In the genomic region with DNA sequence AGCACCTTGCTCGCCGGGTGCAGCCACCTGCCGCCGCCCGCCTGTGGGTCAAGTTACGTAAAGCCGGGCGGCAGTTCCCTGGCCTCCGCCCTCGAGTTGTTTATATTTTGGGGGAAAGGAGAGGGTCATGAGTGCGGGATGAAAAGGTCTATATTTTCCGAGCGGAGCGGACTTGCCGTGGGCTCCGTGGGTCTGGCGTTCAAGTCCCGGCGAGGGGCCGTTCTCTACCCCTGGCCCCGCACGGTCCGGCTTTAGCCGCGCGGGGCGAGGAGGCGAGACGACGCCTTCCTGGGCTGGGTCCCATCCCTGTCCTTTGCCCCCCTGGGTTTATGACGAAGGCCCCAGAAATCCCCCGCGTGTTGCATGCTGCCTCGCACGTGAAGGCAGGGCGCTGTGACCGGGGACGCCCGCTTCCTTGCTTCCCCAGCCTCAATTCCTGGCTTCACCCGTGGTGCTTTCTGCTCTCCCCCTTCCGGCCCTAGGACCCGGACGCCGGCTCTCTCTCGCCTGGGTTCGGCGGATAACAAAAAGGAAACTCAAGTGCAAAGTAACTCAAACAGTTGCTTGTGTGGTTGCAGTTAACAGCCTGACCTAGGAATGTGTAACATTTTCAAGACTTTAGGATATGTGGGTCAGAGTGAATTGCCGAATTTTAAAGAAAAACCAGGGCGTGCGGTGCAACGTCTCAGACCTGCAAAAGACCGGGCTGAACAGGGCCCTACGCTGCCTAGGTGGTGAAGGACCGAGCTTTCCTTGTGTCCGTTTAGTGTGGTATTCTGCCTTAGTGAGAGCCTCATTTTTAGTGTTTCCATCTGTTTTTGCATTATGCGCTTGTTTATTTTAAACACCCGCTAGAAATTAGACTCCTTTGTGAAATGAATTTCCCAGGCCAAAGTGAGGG, we compare ENCODE assay signal across 8 cellular contexts. TPM values are rescaled to one million over a fixed set of nuclear protein-coding genes. Genes with fewer than 3 reads are reported as not detected.
DNase-seq lines count a peak whose midpoint lies in the region; ATAC-seq and TF ChIP-seq lines count a peak whose summit lies in the region.

No MANE protein-coding gene starts in this region.

- BruUV-seq in A673 (replicated peaks; lab: Mats Ljungman, UMichigan), result TSS peak; percentile 38

- ATAC-seq in GM19043 (IDR thresholded peaks at IDR 0.05; ENCODE audit: low read depth, unreplicated experiment) (peak; percentile 8), HG03442 (IDR thresholded peaks at IDR 0.05; ENCODE audit: unreplicated experiment) (peak; percentile 8)

- peak overlapping the region; percentile 66 for H3K9ac ChIP-seq in SK-N-MC (ENCODE audit: insufficient read length)

- peak overlapping the region; percentile 70 for H3K27ac ChIP-seq in A673 (ENCODE audit: low read depth, low read length, poor library complexity, severe bottlenecking)
- H3K27ac ChIP-seq in SK-N-MC, result no peak overlapping the region

- H3K4me3 ChIP-seq in A673 (ENCODE audit: low read depth, low read length, poor library complexity, severe bottlenecking) (peak overlapping the region; percentile 89), SK-N-MC (peak overlapping the region; percentile 79)

- POLR2A ChIA-PET in A673 (lab: Charles Lee; ENCODE audit: low non-redundant PET), result no interaction called here

- no peaks in the 10 kb centered on the region for H3K9me3 Mint-ChIP-seq in activated naive CD4-positive, alpha-beta T cell treated with anti-CD3 and anti-CD28 coated beads, Interleukin-2, amount 50 U/mL, for 24 hours

- no peak for TF ChIP-seq CTCF in A673 (conservative IDR thresholded peaks at IDR 0.05; ENCODE audit: low read depth, low read length)

- peak overlapping the region; percentile 88 for H3K27ac Mint-ChIP-seq in activated naive CD4-positive, alpha-beta T cell treated with anti-CD3 and anti-CD28 coated beads, Interleukin-2, amount 50 U/mL, for 24 hours

- peaks cover 41% of the 10 kb centered on the region for H3K4me1 Mint-ChIP-seq in activated naive CD4-positive, alpha-beta T cell treated with anti-CD3 and anti-CD28 coated beads, Interleukin-2, amount 50 U/mL, for 24 hours

- CTCF ChIA-PET in A673 (lab: Charles Lee), result interaction anchor here (1.8 kb wide), 1 partner anchor 11 kb away, joined by 6 read pairs; no protein-coding TSS in a partner anchor

- intact Hi-C loops in A673 (cut with micrococcal nuclease; ENCODE audit: unreplicated experiment) (loop anchor here (5.0 to 10.0 kb wide), 2 partner anchors 577 to 859 kb away; no protein-coding TSS in a partner anchor), cardiac septum (cut with DNase I) (loop anchor here (5.0 kb wide), 1 partner anchor 854 kb away; the partner anchor contains the start of gene GNAQ), posterior cingulate gyrus (cut with DNase I) (no loop called here)

- no peaks in the 10 kb centered on the region for H3K36me3 ChIP-seq in A673 (ENCODE audit: insufficient read depth, low read length, poor library complexity, severe bottlenecking)
- no peaks in the 10 kb centered on the region for H3K36me3 ChIP-seq in SK-N-MC (ENCODE audit: insufficient read depth, low read length)

- H3K27me3 ChIP-seq in A673 (replicated peaks; ENCODE audit: insufficient read depth, low read depth, low read length, poor library complexity), result peaks cover 4% of the 10 kb centered on the region

- H3K4me1 ChIP-seq in A673 (ENCODE audit: insufficient read depth, low read length, poor library complexity, severe bottlenecking), result peaks cover 12% of the 10 kb centered on the region

- no peaks in the 10 kb centered on the region for H3K36me3 Mint-ChIP-seq in activated naive CD4-positive, alpha-beta T cell treated with anti-CD3 and anti-CD28 coated beads, Interleukin-2, amount 50 U/mL, for 24 hours

- H3K9me3 ChIP-seq in A673 (ENCODE audit: low read depth, low read length, poor library complexity, severe bottlenecking), result no peaks in the 10 kb centered on the region
- H3K9me3 ChIP-seq in SK-N-MC (ENCODE audit: low read depth, low read length), result no peaks in the 10 kb centered on the region

- DNase-seq in A673 (ENCODE audit: low spot score), result peak; percentile 52
- no peak for DNase-seq in SK-N-MC (ENCODE audit: low read depth, low spot score)
- DNase-seq in cardiac septum (ENCODE audit: low spot score), result peak; percentile 82
- DNase-seq in posterior cingulate gyrus, result peak in 8 of 10 donors; percentile 21 to 86 (median 35)
- DNase-seq in ureter (ENCODE audit: low spot score), result peak; percentile 52

- no peaks in the 10 kb centered on the region for H3K27me3 Mint-ChIP-seq in activated naive CD4-positive, alpha-beta T cell treated with anti-CD3 and anti-CD28 coated beads, Interleukin-2, amount 50 U/mL, for 24 hours

- H3K4me3 Mint-ChIP-seq in activated naive CD4-positive, alpha-beta T cell treated with anti-CD3 and anti-CD28 coated beads, Interleukin-2, amount 50 U/mL, for 24 hours, result peak overlapping the region; percentile 98

RNA-seq across cellular contexts. Expression of gene VPS13A, which starts 0.8 kb away (rescaled TPM):
- total RNA-seq in A673 (2021), result 32.2 and 39.5 TPM in 2 replicates
- 50.2 TPM for total RNA-seq in cardiac septum
- total RNA-seq in ureter, result 56.0 TPM
